ENCODE assay signal across 18 cellular contexts in the genomic region with DNA sequence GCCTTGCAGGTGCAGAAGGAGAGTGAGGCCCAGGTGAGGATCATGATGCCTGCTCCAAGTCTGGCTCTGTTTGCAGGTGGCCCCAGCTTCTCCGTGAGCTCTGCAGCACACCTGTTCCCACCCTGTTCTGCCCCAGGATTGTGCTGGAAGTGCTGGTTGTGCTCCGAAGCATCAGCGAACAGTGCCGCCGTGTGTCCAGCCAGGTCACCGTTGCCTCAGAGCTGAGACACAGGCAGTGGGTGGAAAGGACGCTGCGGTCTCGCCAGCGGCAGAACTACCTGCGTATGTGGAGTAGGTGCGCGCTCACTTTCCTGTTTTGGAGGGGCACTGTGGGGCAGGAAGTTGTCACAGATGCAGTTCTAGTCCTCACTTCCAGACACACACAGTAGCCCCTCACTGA. TPM values are rescaled to one million over a fixed set of nuclear protein-coding genes. Genes with fewer than 3 reads are reported as not detected.
DNase-seq lines count a peak whose midpoint lies in the region; ATAC-seq, FAIRE-seq and TF ChIP-seq lines count a peak whose summit lies in the region.
"Had no signal": no experiment of that assay in that cellular context is flagged by ENCODE, and none has a peak within 500 bp of the region (broad histone marks: within the 10 kb centered on the region; RNA-seq: fewer than 3 reads in every experiment).

No MANE protein-coding gene starts in this region.

- H3K27ac ChIP-seq in HepG2 (ENCODE audit: extremely low read length, insufficient read depth, low read length), result no peak overlapping the region
- H3K27ac ChIP-seq in right lobe of liver, result no peak overlapping the region
- no peak overlapping the region for H3K27ac ChIP-seq in esophagus muscularis mucosa (replicated peaks in 1 of 4)
- H3K27ac ChIP-seq in neuronal stem cell (replicated peaks; ENCODE audit: low read length), result no peak overlapping the region
- H3K27ac ChIP-seq: BLaER1 treated with 17β-estradiol and CSF1 and Interleukin-3, amounts not matched to agents 10 nM and 100 nM had no signal

- intact Hi-C loops in HepG2 (cut with micrococcal nuclease; ENCODE audit: unreplicated experiment), result no loop called here
- intact Hi-C loops in right lobe of liver (cut with DNase I), result no loop called here
- intact Hi-C loops in esophagus muscularis mucosa (cut with DNase I), result no loop called here

- BruUV-seq in HepG2 (replicated peaks; lab: Mats Ljungman, UMichigan), result no TSS peak

- no peaks in the 10 kb centered on the region for H3K27me3 Mint-ChIP-seq in mesothelial cell of epicardium (ENCODE audit: low read depth)
- H3K27me3 Mint-ChIP-seq: CD4-positive, CD25-positive, alpha-beta regulatory T cell had no signal

- H3K4me1 ChIP-seq in HepG2 (ENCODE audit: insufficient read depth, low read length) (peaks cover 19% of the 10 kb centered on the region), right lobe of liver (no peaks in the 10 kb centered on the region), esophagus muscularis mucosa (peaks cover 0 to 3% (median 0%) of the 10 kb centered on the region in 4 donors), neuronal stem cell (ENCODE audit: control insufficient read depth in 2 of 2, insufficient read depth in 1 of 2, low read depth in 1 of 2, low read length in 2 of 2) (no peaks in the 10 kb centered on the region)
- H3K4me1 ChIP-seq: HAP-1 had no signal

- H3K36me3 Mint-ChIP-seq in mesothelial cell of epicardium, result peaks cover 21% of the 10 kb centered on the region

- H3K4me3 ChIP-seq in HepG2 (replicated peaks in 1 of 3; ENCODE audit: insufficient read depth in 1 of 3, low read depth in 2 of 3, low read length in 3 of 3), result no peak overlapping the region
- no peak overlapping the region for H3K4me3 ChIP-seq in right lobe of liver
- H3K4me3 ChIP-seq in esophagus muscularis mucosa, result no peak overlapping the region
- H3K4me3 ChIP-seq in neuronal stem cell (ENCODE audit: low read length in 2 of 2), result no peak overlapping the region
- H3K4me3 ChIP-seq: BLaER1 treated with 17β-estradiol and CSF1 and Interleukin-3, amounts not matched to agents 10 nM and 100 nM; HAP-1 had no signal

- FAIRE-seq in HepG2 (lab: Jason Lieb, UNC), result no peak
- FAIRE-seq: G401.6, GM12891, H1 had no signal

- TF ChIP-seq RAD21 in HepG2 (CRISPR knock-in tag; IDR thresholded peaks at IDR 0.05), result no peak

- H3K18ac ChIP-seq in neuronal stem cell (ENCODE audit: low read length), result peak overlapping the region; percentile 16

- no peak overlapping the region for H4K91ac ChIP-seq in neuronal stem cell (ENCODE audit: low read depth, low read length, poor library complexity)

- H3K36me3 ChIP-seq in HepG2 (replicated peaks in 1 of 2; ENCODE audit: control insufficient read depth in 1 of 2, insufficient read depth in 2 of 2, low read length in 2 of 2) (no peaks in the 10 kb centered on the region), right lobe of liver (peaks cover 0 to 19% (median 12%) of the 10 kb centered on the region in 4 donors), esophagus muscularis mucosa (peaks cover 28 to 94% (median 80%) of the 10 kb centered on the region in 4 donors), neuronal stem cell (replicated peaks in 1 of 2; ENCODE audit: control insufficient read depth in 2 of 2, insufficient read depth in 2 of 2, low read length in 2 of 2) (peaks cover 7 to 73% of the 10 kb centered on the region in 2 donors)

- WGBS in HepG2 (ENCODE audit: low lambda C conversion rate), result 94% methylated on average over 13 of the region's 13 CpGs
- WGBS in right lobe of liver (ENCODE audit: insufficient coverage, low coverage, low lambda C conversion rate, missing lambda C conversion rate), result 96% methylated on average over 5 of the region's 13 CpGs
- 96% methylated on average over 13 of the region's 13 CpGs for WGBS in esophagus muscularis mucosa
- no CpG with 5 or more reads among the region's 13 CpGs for WGBS in neuronal stem cell (ENCODE audit: extremely low coverage in 2 of 2, insufficient read length in 2 of 2, insufficient replicate concordance in 1 of 2), 2 donors

- no peak for ATAC-seq in HepG2
- no peak for ATAC-seq in right lobe of liver

- POLR2A ChIA-PET in HepG2 (lab: Yijun Ruan, JAX), result interaction anchor here (1.4 kb wide), 1 partner anchor 13 kb away, joined by 3 read pairs; no protein-coding TSS in a partner anchor

- H3K23ac ChIP-seq in neuronal stem cell (ENCODE audit: low read depth, low read length, poor library complexity), result no peak overlapping the region

- no peak overlapping the region for H3K4ac ChIP-seq in neuronal stem cell (ENCODE audit: low read length)

- peak; percentile 56 for TF ChIP-seq CTCF in HepG2 (CRISPR knock-in tag; IDR thresholded peaks at IDR 0.05)
- no peak for TF ChIP-seq CTCF in right lobe of liver (IDR thresholded peaks at IDR 0.05)
- TF ChIP-seq CTCF in esophagus muscularis mucosa (IDR thresholded peaks at IDR 0.05), result no peak
- TF ChIP-seq CTCF in mesothelial cell of epicardium (IDR thresholded peaks at IDR 0.05; ENCODE audit: unreplicated experiment), result no peak

- no peak for TF ChIP-seq EP300 in HepG2 (IDR thresholded peaks at IDR 0.05; ENCODE audit: low read depth in 2 of 2, low read length in 2 of 2)
- no peak for TF ChIP-seq EP300 in HepG2 (CRISPR knock-in tag; IDR thresholded peaks at IDR 0.05; ENCODE audit: borderline replicate concordance)
- TF ChIP-seq EP300 in esophagus muscularis mucosa (IDR thresholded peaks at IDR 0.05), result no peak

- H3K9ac ChIP-seq in HepG2 (ENCODE audit: insufficient read depth, low read depth, low read length) (no peak overlapping the region), neuronal stem cell (ENCODE audit: low read depth, low read length, poor library complexity) (peak overlapping the region; percentile 34)
- H3K9ac ChIP-seq: BLaER1 treated with 17β-estradiol and CSF1 and Interleukin-3, amounts not matched to agents 10 nM and 100 nM had no signal

- H3K14ac ChIP-seq in neuronal stem cell (ENCODE audit: low read length), result no peak overlapping the region

- H3K79me1 ChIP-seq in neuronal stem cell (ENCODE audit: low read depth, low read length), result peaks cover 4% of the 10 kb centered on the region

- no peaks in the 10 kb centered on the region for H3K4me1 Mint-ChIP-seq in mesothelial cell of epicardium

- no peak overlapping the region for H3K4me3 Mint-ChIP-seq in mesothelial cell of epicardium
- H3K4me3 Mint-ChIP-seq: CD4-positive, CD25-positive, alpha-beta regulatory T cell had no signal

- no peak overlapping the region for H2BK5ac ChIP-seq in neuronal stem cell (ENCODE audit: low read length)

- no peaks in the 10 kb centered on the region for H3K79me2 ChIP-seq in HepG2 (ENCODE audit: insufficient read depth, low read length)

- TF ChIP-seq POLR2A in HepG2 (IDR thresholded peaks at IDR 0.05; ENCODE audit: insufficient read depth in 1 of 2, low read depth in 2 of 2, low read length in 2 of 2) (no peak), right lobe of liver (IDR thresholded peaks at IDR 0.05) (no peak), esophagus muscularis mucosa (IDR thresholded peaks at IDR 0.05; ENCODE audit: low read depth) (no peak)

- no peaks in the 10 kb centered on the region for H3K9me3 ChIP-seq in HepG2 (ENCODE audit: low read length)
- no peaks in the 10 kb centered on the region for H3K9me3 ChIP-seq in right lobe of liver
- H3K9me3 ChIP-seq in esophagus muscularis mucosa, result no peaks in the 10 kb centered on the region
- peaks cover 0 to 2% of the 10 kb centered on the region in 2 donors for H3K9me3 ChIP-seq in neuronal stem cell (replicated peaks in 1 of 2; ENCODE audit: control insufficient read depth in 2 of 2, insufficient read depth in 1 of 2, low read depth in 1 of 2, low read length in 2 of 2)
- H3K9me3 ChIP-seq: HAP-1 had no signal

- H3K4me2 ChIP-seq in HepG2 (ENCODE audit: low read depth, low read length), result no peak overlapping the region
- no peak overlapping the region for H3K4me2 ChIP-seq in neuronal stem cell (ENCODE audit: insufficient read depth, low read length, poor library complexity, severe bottlenecking)
- H3K4me2 ChIP-seq: BLaER1 treated with 17β-estradiol and CSF1 and Interleukin-3, amounts not matched to agents 10 nM and 100 nM had no signal

- no peak overlapping the region for H2BK120ac ChIP-seq in neuronal stem cell (ENCODE audit: low read depth, low read length)

- H2BK12ac ChIP-seq in neuronal stem cell (ENCODE audit: low read length), result no peak overlapping the region

- H4K8ac ChIP-seq in neuronal stem cell (ENCODE audit: low read depth, low read length), result no peak overlapping the region

- H3K27me3 ChIP-seq in HepG2 (ENCODE audit: control insufficient read depth in 1 of 2, insufficient read depth in 2 of 2, low read length in 2 of 2), result no peaks in the 10 kb centered on the region
- H3K27me3 ChIP-seq in right lobe of liver, result no peaks in the 10 kb centered on the region
- no peaks in the 10 kb centered on the region for H3K27me3 ChIP-seq in esophagus muscularis mucosa
- H3K27me3 ChIP-seq in neuronal stem cell (ENCODE audit: control insufficient read depth in 3 of 3, insufficient read depth in 3 of 3, low read depth in 1 of 3, low read length in 3 of 3), result no peaks in the 10 kb centered on the region
- H3K27me3 ChIP-seq: BLaER1 treated with 17β-estradiol and CSF1 and Interleukin-3, amounts not matched to agents 10 nM and 100 nM had no signal

- DNase-seq in HepG2 (ENCODE audit: low spot score) (no peak), right lobe of liver (no peak), esophagus muscularis mucosa (ENCODE audit: extremely low spot score) (peak; percentile 55), neuronal stem cell (ENCODE audit: low spot score) (no peak), KG1 (lab: John Stamatoyannopoulos, UW) (no peak), mesothelial cell of epicardium (ENCODE audit: low spot score in 2 of 2, unreplicated experiment in 2 of 2) (no peak), epidermal melanocyte (ENCODE audit: insufficient read length, low spot score) (no peak)
- DNase-seq: ACHN; Calu3; CD4-positive, CD25-positive, alpha-beta regulatory T cell; DMS 273 treated with DMSO at 0.1 percent for 48 hours; DMS79 treated with DMSO at 0.1 percent for 48 hours; EL had no signal

- H2AFZ ChIP-seq in HepG2 (ENCODE audit: low read length), result no peak overlapping the region
- no peak overlapping the region for H2AFZ ChIP-seq in neuronal stem cell (ENCODE audit: low read length)

- no peak overlapping the region for H3K27ac Mint-ChIP-seq in mesothelial cell of epicardium
- H3K27ac Mint-ChIP-seq: CD4-positive, CD25-positive, alpha-beta regulatory T cell had no signal

- in situ Hi-C loops in HepG2 (cut with HindIII; ENCODE audit: extremely low pct_ligation_motif_present, low pct_unique_long_range_greater_than_20kb), result no loop called here

- no peak overlapping the region for H2AK5ac ChIP-seq in neuronal stem cell (ENCODE audit: low read depth, low read length)

- CTCF ChIA-PET in HepG2 (lab: Yijun Ruan, JAX; ENCODE audit: low intra/inter-chr PET ratio, low total read pairs), result no interaction called here

- no peaks in the 10 kb centered on the region for H4K20me1 ChIP-seq in HepG2 (ENCODE audit: insufficient read depth, low read length)

- peaks cover 3% of the 10 kb centered on the region for H3K9me3 Mint-ChIP-seq in mesothelial cell of epicardium
- H3K9me3 Mint-ChIP-seq: CD4-positive, CD25-positive, alpha-beta regulatory T cell had no signal

- H2BK15ac ChIP-seq in neuronal stem cell (ENCODE audit: low read length), result no peak overlapping the region

RNA-seq across cellular contexts. Expression of a gene that starts 25.0 kb away (rescaled TPM):
- total RNA-seq in HepG2 (2016; rRNA removed; fragmentation: Illumina TruSeq; extraction: Trizol), result 8.4 and 10.7 TPM in 2 replicates
- 5.5 and 7.1 TPM in 2 replicates for total RNA-seq in HepG2 (2016; cell fraction: cytosol; rRNA removed; fragmentation: Illumina TruSeq; extraction: Trizol; ENCODE audit: low read depth)
- 7.1 and 13.2 TPM in 2 replicates for total RNA-seq in HepG2 (2016; cell fraction: insoluble cytoplasmic fraction; rRNA removed; fragmentation: Illumina TruSeq; extraction: Trizol)
- total RNA-seq in HepG2 (2016; cell fraction: membrane; rRNA removed; fragmentation: Illumina TruSeq; extraction: Trizol), result 7.3 and 7.5 TPM in 2 replicates
- total RNA-seq in HepG2 (2016; cell fraction: nucleus; rRNA removed; fragmentation: Illumina TruSeq; extraction: Trizol), result 16.6 and 17.0 TPM in 2 replicates
- polyA plus RNA-seq in HepG2 (2011; rRNA removed), result 8.8 and 11.6 TPM in 2 replicates
- 6.1 and 7.4 TPM in 2 replicates for polyA plus RNA-seq in HepG2 (2011; cell fraction: cytosol; rRNA removed)
- 35.0 and 45.3 TPM in 2 replicates for polyA plus RNA-seq in HepG2 (2011; cell fraction: nucleus; rRNA removed)
- 7.7 and 8.9 TPM in 2 replicates for polyA plus RNA-seq in HepG2 (2012)
- polyA plus RNA-seq in HepG2 (2016; cell fraction: cytosol; fragmentation: Illumina TruSeq; extraction: Trizol; ENCODE audit: low read depth), result 1.9 and 2.2 TPM in 2 replicates
- 4.8 and 5.9 TPM in 2 replicates for polyA plus RNA-seq in HepG2 (2016; cell fraction: insoluble cytoplasmic fraction; fragmentation: Illumina TruSeq; extraction: Trizol; ENCODE audit: low read depth)
- 2.4 and 3.3 TPM in 2 replicates for polyA plus RNA-seq in HepG2 (2016; cell fraction: membrane; fragmentation: Illumina TruSeq; extraction: Trizol; ENCODE audit: low read depth)
- polyA plus RNA-seq in HepG2 (2016; cell fraction: nucleus; fragmentation: Illumina TruSeq; extraction: Trizol; ENCODE audit: insufficient read depth, low read depth), result 28.4 and 29.0 TPM in 2 replicates
- polyA minus RNA-seq in HepG2 (2011; rRNA and poly(A)+ RNA removed; ENCODE audit: low replicate concordance), result 6.3 TPM in 2 replicates
- 2.4 and 4.4 TPM in 2 replicates for polyA minus RNA-seq in HepG2 (2011; cell fraction: cytosol; rRNA and poly(A)+ RNA removed)
- polyA minus RNA-seq in HepG2 (2011; cell fraction: nucleus; rRNA and poly(A)+ RNA removed), result 10.9 and 14.3 TPM in 2 replicates
- 10 to 100 TPM; 11.1 to 24.4 (median 15.2) TPM for total RNA-seq in right lobe of liver
- 10 to 100 TPM in 3 of 4 donors, 1 to 10 TPM in 1; 9.6 to 13.3 (median 12.4) TPM for total RNA-seq in esophagus muscularis mucosa
- polyA plus RNA-seq in neuronal stem cell (2013, experiment 1 of 2), result 10.1 TPM
- 9.4 TPM for polyA plus RNA-seq in neuronal stem cell (2013, experiment 2 of 2)
- total RNA-seq in mesothelial cell of epicardium, result 44.1 to 46.7 TPM (median 45.6 TPM) in 3 replicates

RNA-seq across cellular contexts. Expression of a gene that starts 25.0 kb away (rescaled TPM):
- total RNA-seq in HepG2 (2016; rRNA removed; fragmentation: Illumina TruSeq; extraction: Trizol) (3.1 and 4.3 TPM in 2 replicates), right lobe of liver (under 1 TPM; 0.43 to 0.82 (median 0.68) TPM), esophagus muscularis mucosa (1 to 10 TPM in 3 of 4 donors, under 1 TPM in 1; 0.57 to 3.3 (median 1.5) TPM), mesothelial cell of epicardium (1.7 to 2.7 TPM (median 2.4 TPM) in 3 replicates)
- total RNA-seq in HepG2 (2016; cell fraction: cytosol; rRNA removed; fragmentation: Illumina TruSeq; extraction: Trizol; ENCODE audit: low read depth), result 1.7 and 1.9 TPM in 2 replicates
- 3.0 and 4.1 TPM in 2 replicates for total RNA-seq in HepG2 (2016; cell fraction: insoluble cytoplasmic fraction; rRNA removed; fragmentation: Illumina TruSeq; extraction: Trizol)
- 4.9 and 5.8 TPM in 2 replicates for total RNA-seq in HepG2 (2016; cell fraction: membrane; rRNA removed; fragmentation: Illumina TruSeq; extraction: Trizol)
- 6.6 and 7.6 TPM in 2 replicates for total RNA-seq in HepG2 (2016; cell fraction: nucleus; rRNA removed; fragmentation: Illumina TruSeq; extraction: Trizol)
- polyA plus RNA-seq in HepG2 (2011; rRNA removed), result 1.7 and 2.1 TPM in 2 replicates
- polyA plus RNA-seq in HepG2 (2011; cell fraction: cytosol; rRNA removed), result 1.1 TPM in 2 replicates
- 2.6 and 3.0 TPM in 2 replicates for polyA plus RNA-seq in HepG2 (2011; cell fraction: nucleus; rRNA removed)
- 6.2 and 8.3 TPM in 2 replicates for polyA plus RNA-seq in HepG2 (2012)
- 1.8 and 2.2 TPM in 2 replicates for polyA plus RNA-seq in HepG2 (2016; cell fraction: cytosol; fragmentation: Illumina TruSeq; extraction: Trizol; ENCODE audit: low read depth)
- polyA plus RNA-seq in HepG2 (2016; cell fraction: insoluble cytoplasmic fraction; fragmentation: Illumina TruSeq; extraction: Trizol; ENCODE audit: low read depth), result 3.8 and 4.0 TPM in 2 replicates
- 5.3 and 5.7 TPM in 2 replicates for polyA plus RNA-seq in HepG2 (2016; cell fraction: membrane; fragmentation: Illumina TruSeq; extraction: Trizol; ENCODE audit: low read depth)
- 10.1 and 11.1 TPM in 2 replicates for polyA plus RNA-seq in HepG2 (2016; cell fraction: nucleus; fragmentation: Illumina TruSeq; extraction: Trizol; ENCODE audit: insufficient read depth, low read depth)
- 0.30 and 0.36 TPM in 2 replicates for polyA minus RNA-seq in HepG2 (2011; rRNA and poly(A)+ RNA removed; ENCODE audit: low replicate concordance)
- polyA minus RNA-seq in HepG2 (2011; cell fraction: cytosol; rRNA and poly(A)+ RNA removed), result 0.30 and 1.1 TPM in 2 replicates
- polyA minus RNA-seq in HepG2 (2011; cell fraction: nucleus; rRNA and poly(A)+ RNA removed), result 5.0 and 5.8 TPM in 2 replicates
- polyA plus RNA-seq in neuronal stem cell (2013, experiment 1 of 2), result 2.6 TPM
- polyA plus RNA-seq in neuronal stem cell (2013, experiment 2 of 2), result 2.7 TPM

RNA-seq across cellular contexts. Expression of a gene that starts 52.1 kb away (rescaled TPM):
- total RNA-seq in HepG2 (2016; rRNA removed; fragmentation: Illumina TruSeq; extraction: Trizol), result 42.1 and 58.5 TPM in 2 replicates
- 38.4 and 41.0 TPM in 2 replicates for total RNA-seq in HepG2 (2016; cell fraction: cytosol; rRNA removed; fragmentation: Illumina TruSeq; extraction: Trizol; ENCODE audit: low read depth)
- 39.7 and 57.3 TPM in 2 replicates for total RNA-seq in HepG2 (2016; cell fraction: insoluble cytoplasmic fraction; rRNA removed; fragmentation: Illumina TruSeq; extraction: Trizol)
- total RNA-seq in HepG2 (2016; cell fraction: membrane; rRNA removed; fragmentation: Illumina TruSeq; extraction: Trizol), result 63.2 and 66.3 TPM in 2 replicates
- total RNA-seq in HepG2 (2016; cell fraction: nucleus; rRNA removed; fragmentation: Illumina TruSeq; extraction: Trizol), result 70.6 and 78.5 TPM in 2 replicates
- 84.1 and 88.0 TPM in 2 replicates for polyA plus RNA-seq in HepG2 (2011; rRNA removed)
- polyA plus RNA-seq in HepG2 (2011; cell fraction: cytosol; rRNA removed), result 28.9 and 50.3 TPM in 2 replicates
- 115 and 149 TPM in 2 replicates for polyA plus RNA-seq in HepG2 (2011; cell fraction: nucleus; rRNA removed)
- 126 and 147 TPM in 2 replicates for polyA plus RNA-seq in HepG2 (2012)
- 27.2 and 31.3 TPM in 2 replicates for polyA plus RNA-seq in HepG2 (2016; cell fraction: cytosol; fragmentation: Illumina TruSeq; extraction: Trizol; ENCODE audit: low read depth)
- 105 and 115 TPM in 2 replicates for polyA plus RNA-seq in HepG2 (2016; cell fraction: insoluble cytoplasmic fraction; fragmentation: Illumina TruSeq; extraction: Trizol; ENCODE audit: low read depth)
- polyA plus RNA-seq in HepG2 (2016; cell fraction: membrane; fragmentation: Illumina TruSeq; extraction: Trizol; ENCODE audit: low read depth), result 54.1 and 57.5 TPM in 2 replicates
- 176 and 187 TPM in 2 replicates for polyA plus RNA-seq in HepG2 (2016; cell fraction: nucleus; fragmentation: Illumina TruSeq; extraction: Trizol; ENCODE audit: insufficient read depth, low read depth)
- polyA minus RNA-seq in HepG2 (2011; rRNA and poly(A)+ RNA removed; ENCODE audit: low replicate concordance), result 13.6 and 19.1 TPM in 2 replicates
- 38.1 and 47.9 TPM in 2 replicates for polyA minus RNA-seq in HepG2 (2011; cell fraction: cytosol; rRNA and poly(A)+ RNA removed)
- 131 and 155 TPM in 2 replicates for polyA minus RNA-seq in HepG2 (2011; cell fraction: nucleus; rRNA and poly(A)+ RNA removed)
- 10 to 100 TPM; 19.9 to 31.4 (median 25.0) TPM for total RNA-seq in right lobe of liver
- 10 to 100 TPM; 64.6 to 96.5 (median 78.0) TPM for total RNA-seq in esophagus muscularis mucosa
- polyA plus RNA-seq in neuronal stem cell (2013, experiment 1 of 2), result 32.9 TPM
- 33.7 TPM for polyA plus RNA-seq in neuronal stem cell (2013, experiment 2 of 2)
- 74.0 to 76.9 TPM (median 75.9 TPM) in 3 replicates for total RNA-seq in mesothelial cell of epicardium
